In genomic region chr3:157061271-157061670, GRCh38 we compare ENCODE assay signal across 19 cellular contexts.
"Had no signal": no experiment of that assay in that cellular context is flagged by ENCODE, and none has a peak within 500 bp of the region (broad histone marks: within the 10 kb centered on the region; RNA-seq: fewer than 3 reads in every experiment).

No MANE protein-coding gene starts in this region.

- H3K36me3 Mint-ChIP-seq: memory B cell; natural killer cell; stimulated activated effector memory CD8-positive, alpha-beta T cell treated with anti-CD3 and anti-CD28 coated beads, Interleukin-12 subunit alpha, Interleukin-12 subunit beta, amount 100 ng/mL, for 72 hours had no signal

- H3K4me3 Mint-ChIP-seq: memory B cell; natural killer cell; stimulated activated effector memory CD8-positive, alpha-beta T cell treated with anti-CD3 and anti-CD28 coated beads, Interleukin-12 subunit alpha, Interleukin-12 subunit beta, amount 100 ng/mL, for 72 hours had no signal

- H3K9me3 Mint-ChIP-seq: memory B cell; natural killer cell; stimulated activated effector memory CD8-positive, alpha-beta T cell treated with anti-CD3 and anti-CD28 coated beads, Interleukin-12 subunit alpha, Interleukin-12 subunit beta, amount 100 ng/mL, for 72 hours had no signal

- H3K27me3 Mint-ChIP-seq: progenitor cell of endocrine pancreas had no signal

- H3K27ac Mint-ChIP-seq: memory B cell; natural killer cell; progenitor cell of endocrine pancreas; stimulated activated effector memory CD8-positive, alpha-beta T cell treated with anti-CD3 and anti-CD28 coated beads, Interleukin-12 subunit alpha, Interleukin-12 subunit beta, amount 100 ng/mL, for 72 hours had no signal

- DNase-seq: dorsolateral prefrontal cortex; effector CD4-positive, alpha-beta T cell; foreskin fibroblast; gastrocnemius medialis; head of caudate nucleus; kidney; natural killer cell; occipital lobe; pancreas; stimulated activated CD4-positive, alpha-beta T cell treated with anti-CD3 and anti-CD28 coated beads, Interleukin-12 subunit alpha, Interleukin-12 subunit beta, amount 100 ng/mL, for 4 hours; stimulated activated CD4-positive, alpha-beta T cell treated with anti-CD3 and anti-CD28 coated beads, Interleukin-1b, Interleukin-23, amount 100 ng/mL, for 48 hours; stimulated activated CD4-positive, alpha-beta T cell treated with anti-CD3 and anti-CD28 coated beads, Interleukin-4, amount 100 ng/mL, for 1 hour; stimulated activated naive CD4-positive, alpha-beta T cell treated with Interleukin-2 at 50 U/mL for 16 hours; stomach; thyroid gland; trophoblast cell had no signal
